32 cellular contexts compared by ENCODE assay signal in the genomic region with DNA sequence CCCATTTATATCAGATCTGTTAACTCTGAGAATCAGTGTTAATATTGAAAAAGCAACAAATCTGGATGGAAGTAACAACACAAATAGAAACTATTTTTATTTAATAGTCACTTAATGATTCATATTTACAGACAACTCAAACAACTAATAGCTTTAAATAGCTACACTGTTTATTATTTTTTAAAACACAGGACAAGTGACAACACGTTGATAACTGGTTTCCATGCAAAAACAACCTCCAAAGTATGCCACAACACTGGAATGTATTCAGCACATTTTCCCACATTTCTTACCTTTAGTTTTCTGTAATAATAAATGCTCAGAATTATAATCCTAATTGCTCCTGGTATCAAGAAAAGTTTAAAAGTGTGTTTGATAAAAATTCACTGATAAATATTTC.
"Had no signal": no experiment of that assay in that cellular context is flagged by ENCODE, and none has a peak within 500 bp of the region (broad histone marks: within the 10 kb centered on the region; RNA-seq: fewer than 3 reads in every experiment).

No MANE protein-coding gene starts in this region.

- H3K27ac ChIP-seq: adrenal gland, body of pancreas, esophagus muscularis mucosa, heart right ventricle, left ventricle myocardium inferior, parathyroid adenoma, psoas muscle, sigmoid colon, testis had no signal

- H3K4me3 Mint-ChIP-seq: activated B cell treated with CpG ODN at 0.5 μM for 24 hours; activated CD8-positive, alpha-beta memory T cell treated with anti-CD3 and anti-CD28 coated beads, Interleukin-2, amount 10 ng/mL, durations not matched to agents 7 days and 5 days; activated CD8-positive, alpha-beta T cell treated with anti-CD3 and anti-CD28 coated beads for 36 hours; dendritic cell treated with granulocyte-macrophage colony-stimulating factor and Interleukin-4, amounts not matched to agents 40 ng/mL and 50 ng/mL, for 4 days; endodermal cell; neural crest cell; T-helper 2 cell treated with Interferon-gamma antibody and Interleukin-4, amounts not matched to agents 5 μg/mL and 100 μg/mL, for 36 hours had no signal

- DNase-seq: activated B cell treated with CpG ODN at 0.5 μM for 24 hours; activated CD4-positive, alpha-beta T cell treated with anti-CD3 and anti-CD28 coated beads, Interleukin-2, amount 50 U/mL, for 1 hour; activated CD8-positive, alpha-beta memory T cell treated with anti-CD3 and anti-CD28 coated beads, Interleukin-2, amount 10 ng/mL, durations not matched to agents 7 days and 5 days; activated CD8-positive, alpha-beta T cell treated with anti-CD3 and anti-CD28 coated beads for 36 hours; activated naive CD4-positive, alpha-beta T cell; activated T-cell treated with anti-CD3 and anti-CD28 coated beads, Interleukin-2, amount 50 U/mL, for 72 hours; adrenal gland; aorta; body of pancreas; caudate nucleus; endodermal cell; foreskin melanocyte; heart right ventricle; left ventricle myocardium inferior; midbrain; naive thymus-derived CD8-positive, alpha-beta T cell; nucleus accumbens; psoas muscle; sigmoid colon; small intestine; stimulated activated CD4-positive, alpha-beta T cell treated with anti-CD3 and anti-CD28 coated beads, Interleukin-1b, Interleukin-23, amount 100 ng/mL, for 48 hours; stimulated activated naive CD4-positive, alpha-beta T cell treated with Interleukin-2 at 50 U/mL for 16 hours; T-cell; testis; trophoblast cell had no signal

- H3K9me3 ChIP-seq: adrenal gland, body of pancreas, esophagus muscularis mucosa, heart right ventricle, left ventricle myocardium inferior, psoas muscle, sigmoid colon, testis had no signal

- FAIRE-seq: small intestine, urothelium cell line had no signal

- H3K36me3 ChIP-seq: adrenal gland, esophagus muscularis mucosa, heart right ventricle, left ventricle myocardium inferior, sigmoid colon had no signal

- H3K27ac Mint-ChIP-seq: activated B cell treated with CpG ODN at 0.5 μM for 24 hours; activated CD8-positive, alpha-beta memory T cell treated with anti-CD3 and anti-CD28 coated beads, Interleukin-2, amount 10 ng/mL, durations not matched to agents 7 days and 5 days; activated CD8-positive, alpha-beta T cell treated with anti-CD3 and anti-CD28 coated beads for 36 hours; activated naive CD4-positive, alpha-beta T cell treated with anti-CD3 and anti-CD28 coated beads, Interleukin-2, amount 50 U/mL, for 72 hours; dendritic cell treated with granulocyte-macrophage colony-stimulating factor and Interleukin-4, amounts not matched to agents 40 ng/mL and 50 ng/mL, for 4 days; endodermal cell; T-cell; T-helper 2 cell treated with Interferon-gamma antibody and Interleukin-4, amounts not matched to agents 5 μg/mL and 100 μg/mL, for 36 hours had no signal

- H3K27me3 ChIP-seq: adrenal gland, body of pancreas, esophagus muscularis mucosa, heart right ventricle, sigmoid colon, testis had no signal

- H3K27me3 Mint-ChIP-seq: activated B cell treated with CpG ODN at 0.5 μM for 24 hours; activated CD8-positive, alpha-beta T cell treated with anti-CD3 and anti-CD28 coated beads for 36 hours; dendritic cell treated with granulocyte-macrophage colony-stimulating factor and Interleukin-4, amounts not matched to agents 40 ng/mL and 50 ng/mL, for 4 days; naive thymus-derived CD8-positive, alpha-beta T cell; T-cell had no signal

- H2AFZ ChIP-seq: parathyroid adenoma had no signal

- ATAC-seq: activated CD8-positive, alpha-beta memory T cell treated with anti-CD3 and anti-CD28 coated beads, Interleukin-2, amount 10 ng/mL, durations not matched to agents 7 days and 5 days; activated CD8-positive, alpha-beta T cell treated with anti-CD3 and anti-CD28 coated beads for 36 hours; activated naive CD4-positive, alpha-beta T cell treated with anti-CD3 and anti-CD28 coated beads, Interleukin-2, amount 50 U/mL, for 72 hours; activated T-cell treated with anti-CD3 and anti-CD28 coated beads, Interleukin-2, amount 50 U/mL, for 72 hours; body of pancreas; heart right ventricle; naive thymus-derived CD8-positive, alpha-beta T cell; psoas muscle; T-cell had no signal

- H3K4me3 ChIP-seq: adrenal gland, body of pancreas, esophagus muscularis mucosa, heart right ventricle, left ventricle myocardium inferior, psoas muscle, sigmoid colon, testis had no signal

- H3K9me3 Mint-ChIP-seq: activated B cell treated with CpG ODN at 0.5 μM for 24 hours; activated CD8-positive, alpha-beta T cell treated with anti-CD3 and anti-CD28 coated beads for 36 hours; activated naive CD4-positive, alpha-beta T cell treated with anti-CD3 and anti-CD28 coated beads, Interleukin-2, amount 50 U/mL, for 72 hours; activated T-cell treated with anti-CD3 and anti-CD28 coated beads, Interleukin-2, amount 50 U/mL, for 72 hours; dendritic cell treated with granulocyte-macrophage colony-stimulating factor and Interleukin-4, amounts not matched to agents 40 ng/mL and 50 ng/mL, for 4 days; endodermal cell; naive thymus-derived CD8-positive, alpha-beta T cell; neural crest cell; T-cell; T-helper 2 cell treated with Interferon-gamma antibody and Interleukin-4, amounts not matched to agents 5 μg/mL and 100 μg/mL, for 36 hours had no signal

- H3K9ac ChIP-seq: parathyroid adenoma had no signal
